8 cellular contexts compared by ENCODE assay signal in the genomic region with DNA sequence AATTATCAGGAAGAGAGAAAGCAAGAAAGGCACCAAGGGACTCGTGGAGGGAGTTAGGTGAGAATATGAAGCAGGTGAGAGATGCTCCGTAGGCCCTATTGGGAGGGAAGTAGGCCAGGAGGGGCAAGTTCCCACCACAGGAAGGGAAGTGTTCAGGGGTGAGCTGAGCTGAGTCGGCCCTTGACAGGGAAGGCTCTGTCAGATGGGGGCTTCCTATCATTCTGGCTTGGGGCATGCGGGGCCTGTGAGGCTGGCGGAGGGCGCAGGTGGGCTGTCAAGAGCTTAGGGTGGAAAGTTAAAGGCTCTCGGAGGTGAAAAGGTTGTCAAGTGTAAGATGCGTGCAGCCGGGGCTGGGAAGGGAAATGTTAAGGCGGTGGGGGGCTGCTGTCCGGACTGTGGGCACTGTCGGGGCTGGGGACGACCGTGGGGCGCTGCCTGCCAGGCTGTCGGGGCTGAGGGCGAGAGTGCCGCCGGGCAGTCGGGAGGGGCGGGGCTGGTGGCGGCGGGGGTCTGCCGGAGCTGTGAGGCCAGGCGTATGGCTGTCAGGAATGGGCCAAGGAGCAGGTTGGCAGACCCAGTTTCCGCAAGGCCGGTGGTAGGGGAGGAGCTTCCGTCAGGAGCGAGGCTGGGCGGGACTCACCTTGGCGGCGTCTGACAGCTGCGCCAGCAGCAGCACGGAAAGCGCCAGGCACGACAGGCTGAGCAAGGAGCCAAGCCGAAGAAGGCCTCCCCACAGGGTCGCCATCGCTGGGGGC. TPM values are rescaled to one million over a fixed set of nuclear protein-coding genes. Genes with fewer than 3 reads are reported as not detected.
DNase-seq lines count a peak whose midpoint lies in the region; ATAC-seq, FAIRE-seq and TF ChIP-seq lines count a peak whose summit lies in the region.

No MANE protein-coding gene starts in this region.

- peak overlapping the region; percentile 89 for H3K4me3 ChIP-seq in WI38 (ENCODE audit: low read depth, low read length)
- H3K4me3 ChIP-seq in cardiac fibroblast (replicated peaks in 1 of 2; ENCODE audit: low read depth in 2 of 2, low read length in 2 of 2): peak overlapping the region; percentile 93 to 94
- H3K4me3 ChIP-seq in kidney (ENCODE audit: low read length in 2 of 2): peak overlapping the region; percentile 78 to 92

- H3K27ac ChIP-seq in kidney (ENCODE audit: low read depth in 2 of 2, low read length in 2 of 2): peak overlapping the region; percentile 85 to 96

- TF ChIP-seq CTCF in WI38 (IDR thresholded peaks at IDR 0.05; ENCODE audit: low read depth, low read length) (no peak), cardiac fibroblast (IDR thresholded peaks at IDR 0.05; ENCODE audit: low read depth, low read length) (no peak), kidney (IDR thresholded peaks at IDR 0.05; ENCODE audit: borderline replicate concordance, extremely low read depth, insufficient read depth) (no peak)

- H3K36me3 ChIP-seq in kidney (ENCODE audit: control insufficient read depth in 1 of 2, insufficient read depth in 2 of 2, low read length in 2 of 2): no peaks in the 10 kb centered on the region

- intact Hi-C loops in kidney (cut with DNase I): no loop called here

- H3K9me3 ChIP-seq in kidney (ENCODE audit: control insufficient read depth in 1 of 2, low read length in 2 of 2): no peaks in the 10 kb centered on the region

- peak; percentile 56 for DNase-seq in SIG-M5 treated with dmso at 0.1 percent for 504 hours (lab: John Stamatoyannopoulos, UW; ENCODE audit: unreplicated experiment)
- no peak for DNase-seq in SIG-M5 (lab: John Stamatoyannopoulos, UW)
- peak; percentile 82 to 86 for DNase-seq in NCI-H2081 (lab: John Stamatoyannopoulos, UW)
- DNase-seq in cardiac fibroblast (ENCODE audit: low read depth in 2 of 2): peak in 1 of 2 donors; percentile 71
- DNase-seq in kidney: peak; percentile 94
- peak; percentile 77 for DNase-seq in stimulated activated CD4-positive, alpha-beta T cell treated with anti-CD3 and anti-CD28 coated beads, Interleukin-1b, Interleukin-23, amount 100 ng/mL, for 48 hours

- peak; percentile 62 for ATAC-seq in HG03039 (IDR thresholded peaks at IDR 0.05; ENCODE audit: unreplicated experiment)

- peaks cover 10 to 22% of the 10 kb centered on the region in 2 donors for H3K4me1 ChIP-seq in kidney (ENCODE audit: control insufficient read depth in 1 of 2, insufficient read depth in 1 of 2, low read depth in 1 of 2, low read length in 2 of 2)

- H3K9ac ChIP-seq in kidney (ENCODE audit: low read length in 2 of 2): peak overlapping the region; percentile 90 to 94

- no peak for FAIRE-seq in kidney (lab: Jason Lieb, UNC)

RNA-seq across cellular contexts. Expression of a gene that starts 0.5 kb away (rescaled TPM):
- 64.4 TPM for total RNA-seq in kidney
- polyA plus RNA-seq in kidney (ENCODE audit: insufficient read depth, low read depth, low replicate concordance): 73.0 TPM

RNA-seq across cellular contexts. Expression of a gene that starts 20.9 kb away (rescaled TPM):
- not detected for total RNA-seq in kidney
- polyA plus RNA-seq in kidney (ENCODE audit: insufficient read depth, low read depth, low replicate concordance): not detected

RNA-seq across cellular contexts. Expression of a gene that starts 31.0 kb away (rescaled TPM):
- total RNA-seq in kidney: 0.91 TPM
- 0.28 TPM for polyA plus RNA-seq in kidney (ENCODE audit: insufficient read depth, low read depth, low replicate concordance)

RNA-seq across cellular contexts. Expression of a gene that starts 40.1 kb away (rescaled TPM):
- total RNA-seq in kidney: 1.6 TPM
- polyA plus RNA-seq in kidney (ENCODE audit: insufficient read depth, low read depth, low replicate concordance): 1.1 TPM

RNA-seq across cellular contexts. Expression of a gene that starts 52.8 kb away (rescaled TPM):
- total RNA-seq in kidney: 23.7 TPM
- polyA plus RNA-seq in kidney (ENCODE audit: insufficient read depth, low read depth, low replicate concordance): 27.3 TPM
